10 cellular contexts compared by ENCODE assay signal in the genomic region with DNA sequence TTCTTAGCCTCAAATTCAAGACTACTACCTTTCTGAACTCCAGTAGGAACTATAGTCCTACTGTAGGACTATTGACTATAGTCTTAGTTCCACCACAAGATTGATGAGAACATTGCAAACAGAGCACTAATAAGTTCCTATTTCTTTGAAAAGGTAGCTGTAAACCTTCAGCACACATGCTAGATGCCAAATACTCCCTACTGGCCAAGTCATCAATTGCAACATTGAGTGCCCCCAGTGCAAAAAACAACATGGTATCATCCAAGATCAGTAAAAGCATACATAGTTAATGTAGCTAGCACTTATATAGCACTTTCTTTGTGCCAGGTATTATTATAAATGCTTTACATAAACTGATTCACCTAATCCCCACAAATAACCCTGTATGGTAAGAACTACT.
A peak's percentile ranks its signal among the peaks of the same experiment; 100 is the strongest.
DNase-seq lines count a peak whose midpoint lies in the region; ATAC-seq and TF ChIP-seq lines count a peak whose summit lies in the region.
"Had no signal": no experiment of that assay in that cellular context is flagged by ENCODE, and none has a peak within 500 bp of the region (broad histone marks: within the 10 kb centered on the region; RNA-seq: fewer than 3 reads in every experiment).

No MANE protein-coding gene starts in this region.

- peak; percentile 21 for TF ChIP-seq CTCF in foreskin keratinocyte (conservative IDR thresholded peaks at IDR 0.05)
- TF ChIP-seq CTCF in gastroesophageal sphincter (IDR thresholded peaks at IDR 0.05), result no peak

- H3K36me3 ChIP-seq in gastroesophageal sphincter, result no peaks in the 10 kb centered on the region
- H3K36me3 ChIP-seq: SJCRH30 had no signal

- peak; percentile 43 for ATAC-seq in GM18519 (IDR thresholded peaks at IDR 0.05; ENCODE audit: low FRiP score, unreplicated experiment)
- peak; percentile 45 for ATAC-seq in GM21515 (IDR thresholded peaks at IDR 0.05; ENCODE audit: unreplicated experiment)
- ATAC-seq in HG03520 (IDR thresholded peaks at IDR 0.05; ENCODE audit: unreplicated experiment), result peak; percentile 55
- ATAC-seq in foreskin keratinocyte, result peak; percentile 27
- no peak for ATAC-seq in gastroesophageal sphincter

- no peak for TF ChIP-seq POLR2A in gastroesophageal sphincter (IDR thresholded peaks at IDR 0.05)

- H3K4me1 ChIP-seq in foreskin keratinocyte (no peaks in the 10 kb centered on the region), gastroesophageal sphincter (no peaks in the 10 kb centered on the region)

- H3K4me3 ChIP-seq in gastroesophageal sphincter, result no peak overlapping the region
- H3K4me3 ChIP-seq: lung, SJCRH30 had no signal

- H3K27me3 ChIP-seq in foreskin keratinocyte (no peaks in the 10 kb centered on the region), gastroesophageal sphincter (no peaks in the 10 kb centered on the region)
- H3K27me3 ChIP-seq: SJCRH30 had no signal

- no peaks in the 10 kb centered on the region for H3K9me3 ChIP-seq in gastroesophageal sphincter

- DNase-seq in foreskin keratinocyte (no peak), A172 (ENCODE audit: low spot score) (no peak), iPS-NIHi7 (ENCODE audit: extremely low spot score) (no peak), dedifferentiated amniotic fluid mesenchymal stem cell (ENCODE audit: extremely low spot score) (no peak)
- DNase-seq: SJCRH30 had no signal

- H3K27ac ChIP-seq in foreskin keratinocyte (no peak overlapping the region), gastroesophageal sphincter (no peak overlapping the region)
- H3K27ac ChIP-seq: SJCRH30 had no signal

- TF ChIP-seq EP300 in gastroesophageal sphincter (IDR thresholded peaks at IDR 0.05), result no peak
